1 cellular context compared by ENCODE assay signal in genomic region chr15:56919708-56920637, GRCh38.
TF ChIP-seq lines count a peak whose summit lies in the region.

No MANE protein-coding gene starts in this region.

TF ChIP-seq in HepG2, 621 proteins besides CTCF, POLR2A, EP300 and RAD21 (continued from another document and continues in another):
- TF ChIP-seq IRF9 (CRISPR knock-in tag; IDR thresholded peaks at IDR 0.05; ENCODE audit: borderline replicate concordance) = no peak
- TF ChIP-seq, protein P1, sequence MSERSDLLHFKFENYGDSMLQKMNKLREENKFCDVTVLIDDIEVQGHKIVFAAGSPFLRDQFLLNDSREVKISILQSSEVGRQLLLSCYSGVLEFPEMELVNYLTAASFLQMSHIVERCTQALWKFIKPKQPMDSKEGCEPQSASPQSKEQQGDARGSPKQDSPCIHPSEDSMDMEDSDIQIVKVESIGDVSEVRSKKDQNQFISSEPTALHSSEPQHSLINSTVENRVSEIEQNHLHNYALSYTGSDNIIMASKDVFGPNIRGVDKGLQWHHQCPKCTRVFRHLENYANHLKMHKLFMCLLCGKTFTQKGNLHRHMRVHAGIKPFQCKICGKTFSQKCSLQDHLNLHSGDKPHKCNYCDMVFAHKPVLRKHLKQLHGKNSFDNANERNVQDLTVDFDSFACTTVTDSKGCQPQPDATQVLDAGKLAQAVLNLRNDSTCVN (CRISPR knock-in tag; IDR thresholded peaks at IDR 0.05; ENCODE audit: borderline replicate concordance) = no peak
- no peak for TF ChIP-seq TCF12 (IDR thresholded peaks at IDR 0.05)
- no peak for TF ChIP-seq TCF12 (CRISPR knock-in tag; IDR thresholded peaks at IDR 0.05)
- no peak for TF ChIP-seq HCFC1 (IDR thresholded peaks at IDR 0.05; ENCODE audit: low read depth, low read length)
- no peak for TF ChIP-seq ZSCAN31 (CRISPR knock-in tag; IDR thresholded peaks at IDR 0.05; ENCODE audit: low read depth)
- no peak for TF ChIP-seq FOXA1 (IDR thresholded peaks at IDR 0.05)
- TF ChIP-seq FOXA1 (CRISPR knock-in tag; IDR thresholded peaks at IDR 0.05) = no peak
- no peak for TF ChIP-seq ZNF557 (CRISPR knock-in tag; IDR thresholded peaks at IDR 0.05)
- no peak for TF ChIP-seq ZNF382 (CRISPR knock-in tag; IDR thresholded peaks at IDR 0.05; ENCODE audit: borderline replicate concordance)
- no peak for TF ChIP-seq CBX5 (CRISPR knock-in tag; IDR thresholded peaks at IDR 0.05; ENCODE audit: borderline replicate concordance)
- no peak for TF ChIP-seq HMGXB3 (CRISPR knock-in tag; IDR thresholded peaks at IDR 0.05; ENCODE audit: borderline replicate concordance)
- no peak for TF ChIP-seq ZNF629 (CRISPR knock-in tag; conservative IDR thresholded peaks at IDR 0.05)
- TF ChIP-seq KDM5A (IDR thresholded peaks at IDR 0.05; ENCODE audit: borderline replicate concordance, low read length) = 0 out of 2 replicates have a peak, but pooled peaks have one; percentile 33
- no peak for TF ChIP-seq ATF5 (CRISPR knock-in tag; IDR thresholded peaks at IDR 0.05; ENCODE audit: low read depth)
- TF ChIP-seq ZNF101 (CRISPR knock-in tag; IDR thresholded peaks at IDR 0.05; ENCODE audit: borderline replicate concordance, low read depth) = no peak
- TF ChIP-seq ZNF660 (CRISPR knock-in tag; IDR thresholded peaks at IDR 0.05; ENCODE audit: borderline replicate concordance, low read depth) = no peak
- TF ChIP-seq NFE2L1 (CRISPR knock-in tag; IDR thresholded peaks at IDR 0.05; ENCODE audit: borderline replicate concordance) = no peak
- TF ChIP-seq ZNF331 (CRISPR knock-in tag; IDR thresholded peaks at IDR 0.05) = no peak
- peak; percentile 79; the same call in 1 of the 2 replicates for TF ChIP-seq ZNF333 (CRISPR knock-in tag; IDR thresholded peaks at IDR 0.05; ENCODE audit: borderline replicate concordance)
- no peak for TF ChIP-seq HMGA1 (CRISPR knock-in tag; conservative IDR thresholded peaks at IDR 0.05)
- TF ChIP-seq ETV6 (CRISPR knock-in tag; conservative IDR thresholded peaks at IDR 0.05) = no peak
- no peak for TF ChIP-seq ZNF33B (CRISPR knock-in tag; IDR thresholded peaks at IDR 0.05)
- TF ChIP-seq ZNF563 (CRISPR knock-in tag; IDR thresholded peaks at IDR 0.05) = no peak; the same call in 1 of the 2 replicates
- TF ChIP-seq, protein P2, sequence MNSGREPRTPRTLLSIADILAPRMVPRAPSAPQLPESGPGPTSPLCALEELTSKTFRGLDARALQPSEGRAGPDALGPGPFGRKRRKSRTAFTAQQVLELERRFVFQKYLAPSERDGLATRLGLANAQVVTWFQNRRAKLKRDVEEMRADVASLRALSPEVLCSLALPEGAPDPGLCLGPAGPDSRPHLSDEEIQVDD (CRISPR knock-in tag; IDR thresholded peaks at IDR 0.05; ENCODE audit: borderline replicate concordance) = no peak
- TF ChIP-seq ZNF329 (CRISPR knock-in tag; IDR thresholded peaks at IDR 0.05; ENCODE audit: low read depth) = no peak
- no peak for TF ChIP-seq TBX3 (IDR thresholded peaks at IDR 0.05; ENCODE audit: borderline replicate concordance)
- TF ChIP-seq, protein P3, sequence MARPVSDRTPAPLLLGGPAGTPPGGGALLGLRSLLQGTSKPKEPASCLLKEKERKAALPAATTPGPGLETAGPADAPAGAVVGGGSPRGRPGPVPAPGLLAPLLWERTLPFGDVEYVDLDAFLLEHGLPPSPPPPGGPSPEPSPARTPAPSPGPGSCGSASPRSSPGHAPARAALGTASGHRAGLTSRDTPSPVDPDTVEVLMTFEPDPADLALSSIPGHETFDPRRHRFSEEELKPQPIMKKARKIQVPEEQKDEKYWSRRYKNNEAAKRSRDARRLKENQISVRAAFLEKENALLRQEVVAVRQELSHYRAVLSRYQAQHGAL (CRISPR knock-in tag; IDR thresholded peaks at IDR 0.05; ENCODE audit: not compliant biosample characterization) = no peak
- no peak for TF ChIP-seq JDP2 (CRISPR knock-in tag; IDR thresholded peaks at IDR 0.05; ENCODE audit: borderline replicate concordance)
- no peak for TF ChIP-seq ATF1 (CRISPR knock-in tag; IDR thresholded peaks at IDR 0.05)
- no peak for TF ChIP-seq SNAPC2 (CRISPR knock-in tag; IDR thresholded peaks at IDR 0.05)
- TF ChIP-seq GLMP (CRISPR knock-in tag; IDR thresholded peaks at IDR 0.05; ENCODE audit: borderline replicate concordance) = no peak
- TF ChIP-seq ZNF337 (CRISPR knock-in tag; IDR thresholded peaks at IDR 0.05; ENCODE audit: borderline replicate concordance, low read depth) = no peak
- no peak for TF ChIP-seq EED (CRISPR knock-in tag; IDR thresholded peaks at IDR 0.05)
- no peak for TF ChIP-seq ZEB1 (IDR thresholded peaks at IDR 0.05; ENCODE audit: insufficient replicate concordance, low read depth)
- TF ChIP-seq ZBTB25 (CRISPR knock-in tag; IDR thresholded peaks at IDR 0.05) = no peak
- TF ChIP-seq ZBTB7B (CRISPR knock-in tag; IDR thresholded peaks at IDR 0.05) = peak; percentile 63
- TF ChIP-seq RARG (CRISPR knock-in tag; IDR thresholded peaks at IDR 0.05; ENCODE audit: low read depth) = no peak
- no peak for TF ChIP-seq ZKSCAN1 (IDR thresholded peaks at IDR 0.05; ENCODE audit: low read length)
- peak; percentile 40 for TF ChIP-seq ZNF883 (CRISPR knock-in tag; IDR thresholded peaks at IDR 0.05; ENCODE audit: not compliant biosample characterization)
- TF ChIP-seq ZSCAN12 (CRISPR knock-in tag; IDR thresholded peaks at IDR 0.05) = no peak
- TF ChIP-seq PLSCR1 (CRISPR knock-in tag; IDR thresholded peaks at IDR 0.05; ENCODE audit: borderline replicate concordance) = no peak
- no peak for TF ChIP-seq TCF7 (IDR thresholded peaks at IDR 0.05; ENCODE audit: low read depth)
- no peak for TF ChIP-seq HDAC1 (CRISPR knock-in tag; IDR thresholded peaks at IDR 0.05)
- TF ChIP-seq, protein P4, sequence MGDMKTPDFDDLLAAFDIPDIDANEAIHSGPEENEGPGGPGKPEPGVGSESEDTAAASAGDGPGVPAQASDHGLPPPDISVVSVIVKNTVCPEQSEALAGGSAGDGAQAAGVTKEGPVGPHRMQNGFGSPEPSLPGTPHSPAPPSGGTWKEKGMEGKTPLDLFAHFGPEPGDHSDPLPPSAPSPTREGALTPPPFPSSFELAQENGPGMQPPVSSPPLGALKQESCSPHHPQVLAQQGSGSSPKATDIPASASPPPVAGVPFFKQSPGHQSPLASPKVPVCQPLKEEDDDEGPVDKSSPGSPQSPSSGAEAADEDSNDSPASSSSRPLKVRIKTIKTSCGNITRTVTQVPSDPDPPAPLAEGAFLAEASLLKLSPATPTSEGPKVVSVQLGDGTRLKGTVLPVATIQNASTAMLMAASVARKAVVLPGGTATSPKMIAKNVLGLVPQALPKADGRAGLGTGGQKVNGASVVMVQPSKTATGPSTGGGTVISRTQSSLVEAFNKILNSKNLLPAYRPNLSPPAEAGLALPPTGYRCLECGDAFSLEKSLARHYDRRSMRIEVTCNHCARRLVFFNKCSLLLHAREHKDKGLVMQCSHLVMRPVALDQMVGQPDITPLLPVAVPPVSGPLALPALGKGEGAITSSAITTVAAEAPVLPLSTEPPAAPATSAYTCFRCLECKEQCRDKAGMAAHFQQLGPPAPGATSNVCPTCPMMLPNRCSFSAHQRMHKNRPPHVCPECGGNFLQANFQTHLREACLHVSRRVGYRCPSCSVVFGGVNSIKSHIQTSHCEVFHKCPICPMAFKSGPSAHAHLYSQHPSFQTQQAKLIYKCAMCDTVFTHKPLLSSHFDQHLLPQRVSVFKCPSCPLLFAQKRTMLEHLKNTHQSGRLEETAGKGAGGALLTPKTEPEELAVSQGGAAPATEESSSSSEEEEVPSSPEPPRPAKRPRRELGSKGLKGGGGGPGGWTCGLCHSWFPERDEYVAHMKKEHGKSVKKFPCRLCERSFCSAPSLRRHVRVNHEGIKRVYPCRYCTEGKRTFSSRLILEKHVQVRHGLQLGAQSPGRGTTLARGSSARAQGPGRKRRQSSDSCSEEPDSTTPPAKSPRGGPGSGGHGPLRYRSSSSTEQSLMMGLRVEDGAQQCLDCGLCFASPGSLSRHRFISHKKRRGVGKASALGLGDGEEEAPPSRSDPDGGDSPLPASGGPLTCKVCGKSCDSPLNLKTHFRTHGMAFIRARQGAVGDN (CRISPR knock-in tag; IDR thresholded peaks at IDR 0.05) = peak; percentile 39; the same call in 1 of the 2 replicates
- no peak for TF ChIP-seq IRX3 (CRISPR knock-in tag; IDR thresholded peaks at IDR 0.05; ENCODE audit: borderline replicate concordance, low read depth)
- no peak for TF ChIP-seq ZBTB3 (CRISPR knock-in tag; IDR thresholded peaks at IDR 0.05; ENCODE audit: borderline replicate concordance, low read depth)
- no peak for TF ChIP-seq ZNF205 (CRISPR knock-in tag; IDR thresholded peaks at IDR 0.05)
- no peak for TF ChIP-seq ZBTB8A (CRISPR knock-in tag; IDR thresholded peaks at IDR 0.05; ENCODE audit: borderline replicate concordance, low read depth)
- TF ChIP-seq ZMAT5 (CRISPR knock-in tag; IDR thresholded peaks at IDR 0.05; ENCODE audit: borderline replicate concordance, low read depth) = no peak
- TF ChIP-seq, protein P5, sequence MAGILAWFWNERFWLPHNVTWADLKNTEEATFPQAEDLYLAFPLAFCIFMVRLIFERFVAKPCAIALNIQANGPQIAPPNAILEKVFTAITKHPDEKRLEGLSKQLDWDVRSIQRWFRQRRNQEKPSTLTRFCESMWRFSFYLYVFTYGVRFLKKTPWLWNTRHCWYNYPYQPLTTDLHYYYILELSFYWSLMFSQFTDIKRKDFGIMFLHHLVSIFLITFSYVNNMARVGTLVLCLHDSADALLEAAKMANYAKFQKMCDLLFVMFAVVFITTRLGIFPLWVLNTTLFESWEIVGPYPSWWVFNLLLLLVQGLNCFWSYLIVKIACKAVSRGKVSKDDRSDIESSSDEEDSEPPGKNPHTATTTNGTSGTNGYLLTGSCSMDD (CRISPR knock-in tag; IDR thresholded peaks at IDR 0.05) = no peak
- TF ChIP-seq KAT7 (CRISPR knock-in tag; IDR thresholded peaks at IDR 0.05; ENCODE audit: borderline replicate concordance) = no peak
- TF ChIP-seq ZNF317 (CRISPR knock-in tag; IDR thresholded peaks at IDR 0.05) = no peak
- 0 out of 2 replicates have a peak, but pooled peaks have one; percentile 6 for TF ChIP-seq ZMYM4 (CRISPR knock-in tag; IDR thresholded peaks at IDR 0.05)
